In genomic region chr7:1844336-1844955, GRCh38 we compare ENCODE assay signal across 14 cellular contexts.
A peak's percentile ranks its signal among the peaks of the same experiment; 100 is the strongest.
DNase-seq lines count a peak whose midpoint lies in the region; ATAC-seq and TF ChIP-seq lines count a peak whose summit lies in the region.
"Had no signal": no experiment of that assay in that cellular context is flagged by ENCODE, and none has a peak within 500 bp of the region (broad histone marks: within the 10 kb centered on the region; RNA-seq: fewer than 3 reads in every experiment).

No MANE protein-coding gene starts in this region.

- H2BK120ac ChIP-seq in neuronal stem cell (ENCODE audit: low read depth, low read length): no peak overlapping the region

- no peak overlapping the region for H2BK12ac ChIP-seq in neuronal stem cell (ENCODE audit: low read length)

- ATAC-seq in GM21423 (IDR thresholded peaks at IDR 0.05; ENCODE audit: unreplicated experiment) (peak; percentile 3), foreskin keratinocyte (no peak), HG02623 (IDR thresholded peaks at IDR 0.05; ENCODE audit: unreplicated experiment) (no peak)
- ATAC-seq: T-cell had no signal

- peak overlapping the region; percentile 47 for H3K14ac ChIP-seq in neuronal stem cell (ENCODE audit: low read length)

- no peak overlapping the region for H2BK5ac ChIP-seq in neuronal stem cell (ENCODE audit: low read length)

- no peak overlapping the region for H2AK5ac ChIP-seq in neuronal stem cell (ENCODE audit: low read depth, low read length)

- peak overlapping the region; percentile 65 to 97 (median 85) for H3K4me2 ChIP-seq in BLaER1 treated with 17β-estradiol and CSF1 and Interleukin-3, amounts not matched to agents 10 nM and 100 nM
- H3K4me2 ChIP-seq in neuronal stem cell (ENCODE audit: insufficient read depth, low read length, poor library complexity, severe bottlenecking): no peak overlapping the region

- H3K23ac ChIP-seq in neuronal stem cell (ENCODE audit: low read depth, low read length, poor library complexity): peak overlapping the region; percentile 91

- H3K4me1 ChIP-seq in BLaER1 treated with 17β-estradiol and CSF1 and Interleukin-3, amounts not matched to agents 10 nM and 100 nM: peaks cover 30 to 82% (median 72%) of the 10 kb centered on the region in 10 experiments
- H3K4me1 ChIP-seq in foreskin keratinocyte (no peaks in the 10 kb centered on the region), neuronal stem cell (ENCODE audit: control insufficient read depth in 2 of 2, insufficient read depth in 1 of 2, low read depth in 1 of 2, low read length in 2 of 2) (peaks cover 2% of the 10 kb centered on the region in 2 donors)
- H3K4me1 ChIP-seq: tibial artery had no signal

- peak; percentile 14 for TF ChIP-seq CTCF in foreskin keratinocyte (conservative IDR thresholded peaks at IDR 0.05)

- peak overlapping the region; percentile 97 for H4K8ac ChIP-seq in neuronal stem cell (ENCODE audit: low read depth, low read length)

- no peak overlapping the region for H4K91ac ChIP-seq in neuronal stem cell (ENCODE audit: low read depth, low read length, poor library complexity)

- peak overlapping the region; percentile 71 for H3K18ac ChIP-seq in neuronal stem cell (ENCODE audit: low read length)

- WGBS in neuronal stem cell (ENCODE audit: extremely low coverage in 2 of 2, insufficient read length in 2 of 2, insufficient replicate concordance in 1 of 2), 2 donors: no CpG with 5 or more reads among the region's 26 CpGs

- DNase-seq in foreskin keratinocyte (no peak), neuronal stem cell (ENCODE audit: low spot score) (no peak), activated T-cell treated with anti-CD3 and anti-CD28 coated beads for 4 hours (no peak), NOMO-1 treated with dmso at 0.1 percent for 144 hours (lab: John Stamatoyannopoulos, UW; ENCODE audit: unreplicated experiment) (no peak)
- no peak for DNase-seq in activated CD4-positive, CD25-positive, alpha-beta regulatory T cell treated with anti-CD3 and anti-CD28 coated beads, Interleukin-2, amount 50 U/mL, for 72 hours
- DNase-seq: activated CD4-positive, alpha-beta T cell treated with anti-CD3 and anti-CD28 coated beads for 1 hour; CD4-positive, alpha-beta memory T cell; NCI-H1105 had no signal

- no peaks in the 10 kb centered on the region for H3K9me3 ChIP-seq in BLaER1 treated with 17β-estradiol and CSF1 and Interleukin-3, amounts not matched to agents 10 nM and 100 nM (replicated peaks in 1 of 11)
- no peaks in the 10 kb centered on the region for H3K9me3 ChIP-seq in neuronal stem cell (replicated peaks in 1 of 2; ENCODE audit: control insufficient read depth in 2 of 2, insufficient read depth in 1 of 2, low read depth in 1 of 2, low read length in 2 of 2)
- H3K9me3 ChIP-seq: tibial artery had no signal

- H2BK15ac ChIP-seq in neuronal stem cell (ENCODE audit: low read length): no peak overlapping the region

- H4K20me1 ChIP-seq in BLaER1 treated with 17β-estradiol and CSF1 and Interleukin-3, amounts not matched to agents 10 nM and 100 nM: peaks cover 88 to 100% (median 96%) of the 10 kb centered on the region in 11 experiments

- H3K4me3 ChIP-seq in BLaER1 treated with 17β-estradiol and CSF1 and Interleukin-3, amounts not matched to agents 10 nM and 100 nM: peak overlapping the region in 3 of 10 experiments; percentile 1 to 28 (median 9); a peak in 2 of 20 replicates
- H3K4me3 ChIP-seq in neuronal stem cell (ENCODE audit: low read length in 2 of 2): no peak overlapping the region
- H3K4me3 ChIP-seq: tibial artery had no signal

- peak overlapping the region in 6 of 11 experiments; percentile 15 to 69 (median 60); a peak in 9 of 22 replicates for H3K9ac ChIP-seq in BLaER1 treated with 17β-estradiol and CSF1 and Interleukin-3, amounts not matched to agents 10 nM and 100 nM
- peak overlapping the region; percentile 27 for H3K9ac ChIP-seq in neuronal stem cell (ENCODE audit: low read depth, low read length, poor library complexity)

- H3K27ac ChIP-seq in BLaER1 treated with 17β-estradiol and CSF1 and Interleukin-3, amounts not matched to agents 10 nM and 100 nM: peak overlapping the region in 6 of 11 experiments; percentile 14 to 80 (median 68); a peak in 9 of 22 replicates
- H3K27ac ChIP-seq in foreskin keratinocyte (no peak overlapping the region), neuronal stem cell (replicated peaks; ENCODE audit: low read length) (no peak overlapping the region)
- H3K27ac ChIP-seq: epithelial cell of prostate, tibial artery had no signal

- peaks cover 2% of the 10 kb centered on the region for H3K79me1 ChIP-seq in neuronal stem cell (ENCODE audit: low read depth, low read length)

- H3K4ac ChIP-seq in neuronal stem cell (ENCODE audit: low read length): no peak overlapping the region

- no peak overlapping the region for H2AFZ ChIP-seq in neuronal stem cell (ENCODE audit: low read length)

- H3K36me3 ChIP-seq in BLaER1 treated with 17β-estradiol and CSF1 and Interleukin-3, amounts not matched to agents 10 nM and 100 nM: peaks cover 0 to 32% (median 6%) of the 10 kb centered on the region in 11 experiments; a peak in 8 of 22 replicates
- no peaks in the 10 kb centered on the region for H3K36me3 ChIP-seq in neuronal stem cell (replicated peaks in 1 of 2; ENCODE audit: control insufficient read depth in 2 of 2, insufficient read depth in 2 of 2, low read length in 2 of 2)
- H3K36me3 ChIP-seq: tibial artery had no signal

- peaks cover 0 to 41% (median 0%) of the 10 kb centered on the region in 11 experiments; a peak in 9 of 22 replicates for H3K27me3 ChIP-seq in BLaER1 treated with 17β-estradiol and CSF1 and Interleukin-3, amounts not matched to agents 10 nM and 100 nM
- H3K27me3 ChIP-seq in foreskin keratinocyte: no peaks in the 10 kb centered on the region
- no peaks in the 10 kb centered on the region for H3K27me3 ChIP-seq in neuronal stem cell (ENCODE audit: control insufficient read depth in 3 of 3, insufficient read depth in 3 of 3, low read depth in 1 of 3, low read length in 3 of 3)
- H3K27me3 ChIP-seq: tibial artery had no signal

Comparison
In these comparisons a context has a peak if more than half of its experiments do, and no peak if none do; other contexts are left out.
1. H3K27ac ChIP-seq: peak in BLaER1 treated with 17β-estradiol and CSF1 and Interleukin-3, amounts not matched to agents 10 nM and 100 nM (6 of 11); none in foreskin keratinocyte (single experiment) and neuronal stem cell (single experiment).